Comparison of ENCODE assay signal across 11 cellular contexts in the genomic region with DNA sequence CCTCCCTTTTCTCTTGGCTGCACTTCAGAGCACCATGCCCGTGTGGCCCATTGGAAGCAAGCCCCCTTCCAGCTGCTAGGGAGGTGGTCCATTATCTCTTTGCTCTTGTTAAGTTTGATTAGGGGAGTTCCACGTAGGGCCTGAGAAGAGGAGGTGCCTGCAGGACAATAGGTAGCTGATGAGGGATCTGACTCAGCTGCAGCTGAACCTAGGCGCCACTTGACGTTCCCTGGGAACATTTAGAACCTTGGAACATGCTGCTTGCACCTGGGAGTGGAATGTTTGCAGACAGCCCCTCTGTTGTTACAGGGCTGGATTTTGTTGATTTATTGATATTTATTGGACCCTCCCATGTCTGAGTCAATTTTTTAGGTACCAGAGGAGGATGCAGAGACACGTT. TPM values are rescaled to one million over a fixed set of nuclear protein-coding genes. Genes with fewer than 3 reads are reported as not detected.
DNase-seq lines count a peak whose midpoint lies in the region; ATAC-seq and TF ChIP-seq lines count a peak whose summit lies in the region.
"Had no signal": no experiment of that assay in that cellular context is flagged by ENCODE, and none has a peak within 500 bp of the region (broad histone marks: within the 10 kb centered on the region; RNA-seq: fewer than 3 reads in every experiment).

No MANE protein-coding gene starts in this region.

- H3K4me3 Mint-ChIP-seq in Caco-2 (ENCODE audit: unreplicated experiment) (no peak overlapping the region), mesothelial cell of epicardium (no peak overlapping the region)
- peak overlapping the region; percentile 97 for H3K4me3 Mint-ChIP-seq in activated T-helper 17 cell treated with anti-CD3 and anti-CD28 coated beads, Interleukin-2, amount 50 U/mL, for 72 hours

- H3K4me1 Mint-ChIP-seq in Caco-2 (ENCODE audit: low read depth, unreplicated experiment) (peaks cover 33% of the 10 kb centered on the region), mesothelial cell of epicardium (peaks cover 47% of the 10 kb centered on the region)
- H3K4me1 Mint-ChIP-seq in activated T-helper 17 cell treated with anti-CD3 and anti-CD28 coated beads, Interleukin-2, amount 50 U/mL, for 72 hours = peaks cover 47% of the 10 kb centered on the region

- H3K27ac Mint-ChIP-seq in Caco-2 (ENCODE audit: unreplicated experiment) (peak overlapping the region; percentile 50), mesothelial cell of epicardium (peak overlapping the region; percentile 50)
- H3K27ac Mint-ChIP-seq in activated T-helper 17 cell treated with anti-CD3 and anti-CD28 coated beads, Interleukin-2, amount 50 U/mL, for 72 hours = no peak overlapping the region

- H3K9me3 ChIP-seq in Caco-2 = no peaks in the 10 kb centered on the region

- peak; percentile 23 for DNase-seq in NCI-H345 (lab: John Stamatoyannopoulos, UW)
- no peak for DNase-seq in NCI-H345 treated with DMSO at 0.1 percent for 48 hours (lab: John Stamatoyannopoulos, UW; ENCODE audit: unreplicated experiment)
- no peak for DNase-seq in Caco-2
- DNase-seq in mesothelial cell of epicardium (ENCODE audit: low spot score in 2 of 2, unreplicated experiment in 2 of 2) = no peak
- DNase-seq in cortex of kidney (lab: John Stamatoyannopoulos, UW) = no peak
- DNase-seq: 8988T, GOT3, left cardiac atrium had no signal

- H3K27me3 ChIP-seq in Caco-2 (replicated peaks; ENCODE audit: control insufficient read depth, insufficient read depth, low read length) = no peaks in the 10 kb centered on the region

- peaks cover 30% of the 10 kb centered on the region for H3K4me1 ChIP-seq in Caco-2

- BruUV-seq in Caco-2 (replicated peaks; lab: Mats Ljungman, UMichigan) = no TSS peak

- no peaks in the 10 kb centered on the region for H3K9me3 Mint-ChIP-seq in Caco-2 (ENCODE audit: unreplicated experiment)
- H3K9me3 Mint-ChIP-seq in activated T-helper 17 cell treated with anti-CD3 and anti-CD28 coated beads, Interleukin-2, amount 50 U/mL, for 72 hours = no peaks in the 10 kb centered on the region
- H3K9me3 Mint-ChIP-seq in mesothelial cell of epicardium = no peaks in the 10 kb centered on the region

- peaks cover 1% of the 10 kb centered on the region; the same call in 1 of the 2 replicates for H3K36me3 ChIP-seq in Caco-2 (ENCODE audit: control insufficient read depth, insufficient read depth, low read length)

- H3K36me3 Mint-ChIP-seq in Caco-2 (ENCODE audit: insufficient read depth, unreplicated experiment) = peaks cover 36% of the 10 kb centered on the region
- peaks cover 77% of the 10 kb centered on the region for H3K36me3 Mint-ChIP-seq in activated T-helper 17 cell treated with anti-CD3 and anti-CD28 coated beads, Interleukin-2, amount 50 U/mL, for 72 hours (ENCODE audit: low read depth)
- H3K36me3 Mint-ChIP-seq in mesothelial cell of epicardium = peaks cover 5% of the 10 kb centered on the region

- H3K27me3 Mint-ChIP-seq in Caco-2 (ENCODE audit: insufficient read depth, unreplicated experiment) (no peaks in the 10 kb centered on the region), mesothelial cell of epicardium (ENCODE audit: low read depth) (no peaks in the 10 kb centered on the region)
- H3K27me3 Mint-ChIP-seq in activated T-helper 17 cell treated with anti-CD3 and anti-CD28 coated beads, Interleukin-2, amount 50 U/mL, for 72 hours = no peaks in the 10 kb centered on the region

- CTCF ChIA-PET in Caco-2 (lab: Charles Lee) = no interaction called here

- no peak overlapping the region for H3K4me3 ChIP-seq in Caco-2 (ENCODE audit: low read depth, low read length)

- POLR2A ChIA-PET in Caco-2 (lab: Charles Lee) = no interaction called here

- no peak for ATAC-seq in activated T-helper 17 cell treated with anti-CD3 and anti-CD28 coated beads, Interleukin-2, amount 50 U/mL, for 72 hours (replicated peaks)
- ATAC-seq in GM19328 (IDR thresholded peaks at IDR 0.05; ENCODE audit: unreplicated experiment) (no peak), GM19035 (IDR thresholded peaks at IDR 0.05; ENCODE audit: unreplicated experiment) (no peak)
- ATAC-seq: left cardiac atrium had no signal

- TF ChIP-seq CTCF in Caco-2 (IDR thresholded peaks at IDR 0.05; ENCODE audit: insufficient read depth in 1 of 2, low read depth in 1 of 2, low read length in 1 of 2, severe bottlenecking in 1 of 2, unreplicated experiment in 1 of 2) (no peak), mesothelial cell of epicardium (IDR thresholded peaks at IDR 0.05; ENCODE audit: unreplicated experiment) (no peak)

- intact Hi-C loops in Caco-2 (cut with micrococcal nuclease; ENCODE audit: unreplicated experiment) = no loop called here

RNA-seq across cellular contexts. Expression of gene SMAD3, which starts 4.7 kb away (rescaled TPM):
- total RNA-seq in Caco-2 (2022) (51.5 and 54.8 TPM in 2 replicates), mesothelial cell of epicardium (89.9 to 96.2 TPM (median 90.7 TPM) in 3 replicates)
- total RNA-seq in activated T-helper 17 cell treated with anti-CD3 and anti-CD28 coated beads, Interleukin-2, amount 50 U/mL, for 72 hours = 10 to 100 TPM; 57.0 to 94.9 TPM
